In genomic region chr4:137200322-137200721, GRCh38 we compare ENCODE assay signal across 19 cellular contexts.
DNase-seq lines count a peak whose midpoint lies in the region; ATAC-seq and TF ChIP-seq lines count a peak whose summit lies in the region.
"Had no signal": no experiment of that assay in that cellular context is flagged by ENCODE, and none has a peak within 500 bp of the region (broad histone marks: within the 10 kb centered on the region; RNA-seq: fewer than 3 reads in every experiment).

No MANE protein-coding gene starts in this region.

- H3K9me3 ChIP-seq in OCI-LY3 (ENCODE audit: insufficient read depth, low read length) (no peaks in the 10 kb centered on the region), neural progenitor cell (ENCODE audit: low read depth) (no peaks in the 10 kb centered on the region)
- H3K9me3 ChIP-seq: SJSA1 had no signal

- H3K36me3 ChIP-seq in OCI-LY3 (replicated peaks; ENCODE audit: low read depth, low read length), result no peaks in the 10 kb centered on the region
- no peaks in the 10 kb centered on the region for H3K36me3 ChIP-seq in neural progenitor cell
- H3K36me3 ChIP-seq: SJSA1 had no signal

- peaks cover 2% of the 10 kb centered on the region for H3K27me3 Mint-ChIP-seq in neural progenitor cell (ENCODE audit: insufficient read depth, low read depth)
- no peaks in the 10 kb centered on the region for H3K27me3 Mint-ChIP-seq in stimulated activated naive B cell treated with anti-CD40 and anti-IgM and Interleukin-4, amounts not matched to agents 10 μg/mL and 1 μg/mL and 100 μg/mL, for 72 hours

- H3K27me3 ChIP-seq in OCI-LY3 (ENCODE audit: low read depth, low read length) (no peaks in the 10 kb centered on the region), neural progenitor cell (no peaks in the 10 kb centered on the region)
- H3K27me3 ChIP-seq: SJSA1 had no signal

- no peak overlapping the region for H3K4me3 Mint-ChIP-seq in neural progenitor cell
- H3K4me3 Mint-ChIP-seq in stimulated activated naive B cell treated with anti-CD40 and anti-IgM and Interleukin-4, amounts not matched to agents 10 μg/mL and 1 μg/mL and 100 μg/mL, for 72 hours, result no peak overlapping the region

- H3K4me1 Mint-ChIP-seq in neural progenitor cell, result no peaks in the 10 kb centered on the region
- H3K4me1 Mint-ChIP-seq in stimulated activated naive B cell treated with anti-CD40 and anti-IgM and Interleukin-4, amounts not matched to agents 10 μg/mL and 1 μg/mL and 100 μg/mL, for 72 hours, result no peaks in the 10 kb centered on the region

- DNase-seq in NCI-H1436 (lab: John Stamatoyannopoulos, UW) (peak; percentile 34), NCI-H1436 treated with DMSO at 0.1 percent for 48 hours (lab: John Stamatoyannopoulos, UW) (no peak), M059J (ENCODE audit: low read depth) (peak; percentile 1), neural progenitor cell (ENCODE audit: low spot score) (no peak), dedifferentiated amniotic fluid mesenchymal stem cell (ENCODE audit: extremely low spot score) (no peak)
- no peak for DNase-seq in stimulated activated naive B cell treated with anti-CD40 and anti-IgM and Interleukin-4, amounts not matched to agents 10 μg/mL and 1 μg/mL and 100 μg/mL, for 72 hours
- DNase-seq: 8988T, C1 segment of cervical spinal cord, DND-41, NCI-H1048, NCI-H187 treated with DMSO at 0.1 percent for 48 hours, NCI-H226, NCI-H526, PC-3 had no signal

- H4K20me1 ChIP-seq in OCI-LY3 (ENCODE audit: insufficient read depth, low read length), result no peaks in the 10 kb centered on the region
- no peaks in the 10 kb centered on the region for H4K20me1 ChIP-seq in neural progenitor cell (ENCODE audit: low read depth)

- ATAC-seq in HG03442 (IDR thresholded peaks at IDR 0.05; ENCODE audit: unreplicated experiment), result no peak
- ATAC-seq in stimulated activated naive B cell treated with anti-CD40 and anti-IgM and Interleukin-4, amounts not matched to agents 10 μg/mL and 1 μg/mL and 100 μg/mL, for 72 hours (replicated peaks), result no peak
- ATAC-seq: GM12878, PC-3 had no signal

- TF ChIP-seq CTCF in OCI-LY3 (IDR thresholded peaks at IDR 0.05; ENCODE audit: low read depth, low read length) (no peak), neural progenitor cell (IDR thresholded peaks at IDR 0.05) (no peak)

- H3K27ac Mint-ChIP-seq in neural progenitor cell, result no peak overlapping the region
- no peak overlapping the region for H3K27ac Mint-ChIP-seq in stimulated activated naive B cell treated with anti-CD40 and anti-IgM and Interleukin-4, amounts not matched to agents 10 μg/mL and 1 μg/mL and 100 μg/mL, for 72 hours

- H3K36me3 Mint-ChIP-seq in neural progenitor cell, result no peaks in the 10 kb centered on the region
- no peaks in the 10 kb centered on the region for H3K36me3 Mint-ChIP-seq in stimulated activated naive B cell treated with anti-CD40 and anti-IgM and Interleukin-4, amounts not matched to agents 10 μg/mL and 1 μg/mL and 100 μg/mL, for 72 hours

- 0 out of 2 replicates have a peak overlapping the region, but pooled peaks have one; percentile 18 for H2AFZ ChIP-seq in OCI-LY3 (ENCODE audit: low read depth, low read length)
- H2AFZ ChIP-seq in neural progenitor cell (replicated peaks), result peak overlapping the region; percentile 53

- H3K4me2 ChIP-seq in OCI-LY3 (ENCODE audit: low read length) (no peak overlapping the region), neural progenitor cell (no peak overlapping the region)
- H3K4me2 ChIP-seq: KMS-11 had no signal

- H3F3A ChIP-seq in neural progenitor cell (ENCODE audit: low read depth), result no peaks in the 10 kb centered on the region

- no peak overlapping the region for H3K4me3 ChIP-seq in OCI-LY3 (ENCODE audit: low read length)
- no peak overlapping the region for H3K4me3 ChIP-seq in neural progenitor cell
- H3K4me3 ChIP-seq: GM12878, SJSA1 had no signal

- no peak overlapping the region for H3K9ac ChIP-seq in OCI-LY3 (ENCODE audit: low read length)
- H3K9ac ChIP-seq in neural progenitor cell, result no peak overlapping the region
- H3K9ac ChIP-seq: KMS-11 had no signal

- H3K9me3 Mint-ChIP-seq in neural progenitor cell, result no peaks in the 10 kb centered on the region
- no peaks in the 10 kb centered on the region for H3K9me3 Mint-ChIP-seq in stimulated activated naive B cell treated with anti-CD40 and anti-IgM and Interleukin-4, amounts not matched to agents 10 μg/mL and 1 μg/mL and 100 μg/mL, for 72 hours

- H3K79me2 ChIP-seq in OCI-LY3 (ENCODE audit: low read length) (no peaks in the 10 kb centered on the region), neural progenitor cell (ENCODE audit: low read depth) (no peaks in the 10 kb centered on the region)

- H3K27ac ChIP-seq in OCI-LY3 (ENCODE audit: low read length) (no peak overlapping the region), neural progenitor cell (no peak overlapping the region)
- H3K27ac ChIP-seq: KMS-11, SJSA1 had no signal

- no peaks in the 10 kb centered on the region for H3K4me1 ChIP-seq in OCI-LY3 (ENCODE audit: low read length)
- peaks cover 4% of the 10 kb centered on the region for H3K4me1 ChIP-seq in neural progenitor cell
- H3K4me1 ChIP-seq: SJSA1 had no signal

Comparison
In these comparisons a context has a peak if more than half of its experiments do, and no peak if none do; other contexts are left out.
1. DNase-seq: peak in NCI-H1436 (single experiment) and M059J (single experiment); none in NCI-H1436 treated with DMSO at 0.1 percent for 48 hours (single experiment), neural progenitor cell (single experiment), stimulated activated naive B cell treated with anti-CD40 and anti-IgM and Interleukin-4, amounts not matched to agents 10 μg/mL and 1 μg/mL and 100 μg/mL, for 72 hours (single experiment) and dedifferentiated amniotic fluid mesenchymal stem cell (single experiment).